Comparison of ENCODE assay signal across 9 cellular contexts in genomic region chr6:159608961-159609673, GRCh38.
A peak's percentile ranks its signal among the peaks of the same experiment; 100 is the strongest.
DNase-seq lines count a peak whose midpoint lies in the region; ATAC-seq and TF ChIP-seq lines count a peak whose summit lies in the region.
"Had no signal": no experiment of that assay in that cellular context is flagged by ENCODE, and none has a peak within 500 bp of the region (broad histone marks: within the 10 kb centered on the region; RNA-seq: fewer than 3 reads in every experiment).

No MANE protein-coding gene starts in this region.

- H3K9me3 ChIP-seq in osteoblast (ENCODE audit: low read depth, low read length) (no peaks in the 10 kb centered on the region), transverse colon (no peaks in the 10 kb centered on the region)

- H3K27me3 Mint-ChIP-seq in activated CD4-positive, alpha-beta T cell treated with anti-CD3 and anti-CD28 coated beads for 36 hours: peaks cover 2% of the 10 kb centered on the region
- peaks cover 5% of the 10 kb centered on the region for H3K27me3 Mint-ChIP-seq in activated CD4-positive, alpha-beta T cell treated with anti-CD3 and anti-CD28 coated beads, Interleukin-2, amount 10 ng/mL, durations not matched to agents 24 days and 14 days
- peaks cover 3% of the 10 kb centered on the region for H3K27me3 Mint-ChIP-seq in brain

- no peaks in the 10 kb centered on the region for H3K36me3 ChIP-seq in osteoblast (ENCODE audit: insufficient read depth, low read length)
- H3K36me3 ChIP-seq in transverse colon: no peaks in the 10 kb centered on the region

- WGBS in transverse colon (ENCODE audit: low coverage in 1 of 2), 2 donors: 44 to 66% methylated on average over 5 to 6 of the region's 6 CpGs

- no peaks in the 10 kb centered on the region for H3K4me1 Mint-ChIP-seq in activated CD4-positive, alpha-beta T cell treated with anti-CD3 and anti-CD28 coated beads for 36 hours
- H3K4me1 Mint-ChIP-seq in activated CD4-positive, alpha-beta T cell treated with anti-CD3 and anti-CD28 coated beads, Interleukin-2, amount 10 ng/mL, durations not matched to agents 24 days and 14 days: no peaks in the 10 kb centered on the region
- no peaks in the 10 kb centered on the region for H3K4me1 Mint-ChIP-seq in brain

- TF ChIP-seq CTCF in brain (conservative IDR thresholded peaks at IDR 0.05) (peak; percentile 22 to 41), osteoblast (IDR thresholded peaks at IDR 0.05; ENCODE audit: extremely low read depth, low read depth, low read length) (peak; percentile 82), transverse colon (IDR thresholded peaks at IDR 0.05) (peak in 1 of 5 experiments; percentile 17)

- H3K4me3 Mint-ChIP-seq in activated CD4-positive, alpha-beta T cell treated with anti-CD3 and anti-CD28 coated beads for 36 hours: no peak overlapping the region
- no peak overlapping the region for H3K4me3 Mint-ChIP-seq in activated CD4-positive, alpha-beta T cell treated with anti-CD3 and anti-CD28 coated beads, Interleukin-2, amount 10 ng/mL, durations not matched to agents 24 days and 14 days
- H3K4me3 Mint-ChIP-seq in brain: no peak overlapping the region

- no peak for TF ChIP-seq EP300 in transverse colon (IDR thresholded peaks at IDR 0.05; ENCODE audit: low read depth)

- intact Hi-C loops in activated CD4-positive, alpha-beta T cell treated with anti-CD3 and anti-CD28 coated beads for 36 hours (cut with DNase I, micrococcal nuclease): loop anchor here in 1 of 2 experiments (1.0 kb wide), 1 partner anchor 440 kb away; the partner anchor contains the start of gene FNDC1
- intact Hi-C loops in activated CD4-positive, alpha-beta T cell treated with anti-CD3 and anti-CD28 coated beads, Interleukin-2, amount 10 ng/mL, durations not matched to agents 24 days and 14 days (cut with micrococcal nuclease): no loop called here
- intact Hi-C loops in transverse colon (cut with DNase I; ENCODE audit: low total_unique reads): no loop called here

- no peaks in the 10 kb centered on the region for H3K79me2 ChIP-seq in osteoblast (ENCODE audit: insufficient read depth, low read length)

- H3K4me3 ChIP-seq in osteoblast (ENCODE audit: insufficient read depth, low read length): no peak overlapping the region
- no peak overlapping the region for H3K4me3 ChIP-seq in transverse colon

- H3K36me3 Mint-ChIP-seq in activated CD4-positive, alpha-beta T cell treated with anti-CD3 and anti-CD28 coated beads for 36 hours (ENCODE audit: low read depth): no peaks in the 10 kb centered on the region
- no peaks in the 10 kb centered on the region for H3K36me3 Mint-ChIP-seq in activated CD4-positive, alpha-beta T cell treated with anti-CD3 and anti-CD28 coated beads, Interleukin-2, amount 10 ng/mL, durations not matched to agents 24 days and 14 days (ENCODE audit: low read depth)
- H3K36me3 Mint-ChIP-seq in brain: no peaks in the 10 kb centered on the region

- H2AFZ ChIP-seq in osteoblast (ENCODE audit: low read length): no peak overlapping the region

- POLR2A ChIA-PET in activated CD4-positive, alpha-beta T cell treated with anti-CD3 and anti-CD28 coated beads for 36 hours (lab: Charles Lee): no interaction called here

- H3K4me2 ChIP-seq in osteoblast (ENCODE audit: insufficient read depth, low read length): no peak overlapping the region

- no peak for ATAC-seq in activated CD4-positive, alpha-beta T cell treated with anti-CD3 and anti-CD28 coated beads for 36 hours

- no peaks in the 10 kb centered on the region for H3K27me3 ChIP-seq in osteoblast (ENCODE audit: insufficient read depth, low read length)
- H3K27me3 ChIP-seq in transverse colon: no peaks in the 10 kb centered on the region

- H3K4me1 ChIP-seq in osteoblast (ENCODE audit: insufficient read depth, low read length): no peaks in the 10 kb centered on the region
- H3K4me1 ChIP-seq in transverse colon: no peaks in the 10 kb centered on the region

- H3K27ac Mint-ChIP-seq in activated CD4-positive, alpha-beta T cell treated with anti-CD3 and anti-CD28 coated beads for 36 hours: no peak overlapping the region
- no peak overlapping the region for H3K27ac Mint-ChIP-seq in activated CD4-positive, alpha-beta T cell treated with anti-CD3 and anti-CD28 coated beads, Interleukin-2, amount 10 ng/mL, durations not matched to agents 24 days and 14 days
- no peak overlapping the region for H3K27ac Mint-ChIP-seq in brain

- H3K27ac ChIP-seq in osteoblast (ENCODE audit: low read depth, low read length) (no peak overlapping the region), transverse colon (no peak overlapping the region)

- in situ Hi-C loops in transverse colon (cut with MboI; ENCODE audit: low pct_ligation_motif_present in 1 of 4, low pct_unique_long_range_greater_than_20kb in 1 of 4, low sequenced_read_pairs in 3 of 4): no loop called here

- no peaks in the 10 kb centered on the region for H4K20me1 ChIP-seq in osteoblast (ENCODE audit: insufficient read depth, low read length)

- CTCF ChIA-PET in activated CD4-positive, alpha-beta T cell treated with anti-CD3 and anti-CD28 coated beads for 36 hours (lab: Charles Lee): interaction anchor here (0.6 to 1.5 kb wide), 5 partner anchors 13 to 435 kb away, joined by 3 to 6 read pairs (median 4); no protein-coding TSS in a partner anchor

- TF ChIP-seq POLR2A in transverse colon (IDR thresholded peaks at IDR 0.05): no peak

- no peaks in the 10 kb centered on the region for H3K9me3 Mint-ChIP-seq in activated CD4-positive, alpha-beta T cell treated with anti-CD3 and anti-CD28 coated beads for 36 hours (ENCODE audit: low read depth)
- H3K9me3 Mint-ChIP-seq in activated CD4-positive, alpha-beta T cell treated with anti-CD3 and anti-CD28 coated beads, Interleukin-2, amount 10 ng/mL, durations not matched to agents 24 days and 14 days: no peaks in the 10 kb centered on the region
- H3K9me3 Mint-ChIP-seq in brain: peaks cover 0 to 8% (median 5%) of the 10 kb centered on the region in 5 experiments

- peak; percentile 50 for DNase-seq in activated CD4-positive, alpha-beta T cell treated with anti-CD3 and anti-CD28 coated beads for 36 hours
- DNase-seq in activated CD4-positive, alpha-beta T cell treated with anti-CD3 and anti-CD28 coated beads, Interleukin-2, amount 10 ng/mL, durations not matched to agents 24 days and 14 days: no peak
- DNase-seq in HT-29 (ENCODE audit: low spot score) (peak; percentile 34), osteoblast (ENCODE audit: insufficient read length, low spot score, missing footprints) (peak; percentile 85), globus pallidus (ENCODE audit: low spot score) (no peak), transverse colon (no peak), epidermal melanocyte (ENCODE audit: insufficient read length, low spot score) (no peak)
- DNase-seq: effector CD4-positive, alpha-beta T cell had no signal

Comparison
In these comparisons a context has a peak if more than half of its experiments do, and no peak if none do; other contexts are left out.
1. DNase-seq: peak in activated CD4-positive, alpha-beta T cell treated with anti-CD3 and anti-CD28 coated beads for 36 hours (single experiment), HT-29 (single experiment) and osteoblast (single experiment); none in activated CD4-positive, alpha-beta T cell treated with anti-CD3 and anti-CD28 coated beads, Interleukin-2, amount 10 ng/mL, durations not matched to agents 24 days and 14 days (single experiment), globus pallidus (single experiment), transverse colon (single experiment) and epidermal melanocyte (single experiment).